ENCODE assay signal across 11 cellular contexts in the genomic region with DNA sequence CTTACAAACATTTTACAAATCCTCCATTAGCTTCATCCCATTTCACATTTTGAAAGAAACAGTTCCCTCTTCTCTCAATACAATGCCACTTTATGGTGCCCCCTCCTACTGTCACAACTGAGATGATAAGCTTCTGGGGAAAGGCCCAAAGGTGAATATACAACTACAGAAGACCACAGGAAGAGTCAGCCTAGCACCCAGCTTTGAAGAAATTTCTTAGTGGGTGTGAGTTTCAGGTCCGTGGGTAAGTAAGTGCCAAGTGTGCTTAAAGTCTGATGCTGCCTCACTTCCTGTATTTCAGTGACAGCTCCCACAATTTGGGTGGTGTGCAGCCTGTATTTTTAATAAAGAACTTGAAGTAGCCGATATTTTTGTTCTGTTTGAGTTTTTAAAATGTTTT.
A peak's percentile ranks its signal among the peaks of the same experiment; 100 is the strongest.
DNase-seq lines count a peak whose midpoint lies in the region; ATAC-seq and TF ChIP-seq lines count a peak whose summit lies in the region.
"Had no signal": no experiment of that assay in that cellular context is flagged by ENCODE, and none has a peak within 500 bp of the region (broad histone marks: within the 10 kb centered on the region; RNA-seq: fewer than 3 reads in every experiment).

No MANE protein-coding gene starts in this region.

- intact Hi-C loops in MCF 10A (cut with micrococcal nuclease) = no loop called here

- TF ChIP-seq CTCF in MCF 10A (IDR thresholded peaks at IDR 0.05; ENCODE audit: unreplicated experiment) = no peak

- H3K4me3 Mint-ChIP-seq in central memory CD8-positive, alpha-beta T cell = peak overlapping the region; percentile 49
- no peak overlapping the region for H3K4me3 Mint-ChIP-seq in MCF 10A (ENCODE audit: unreplicated experiment)

- no TSS peak for BruUV-seq in MCF 10A (replicated peaks; lab: Mats Ljungman, UMichigan)

- H3K36me3 Mint-ChIP-seq in central memory CD8-positive, alpha-beta T cell (ENCODE audit: insufficient read depth) = no peaks in the 10 kb centered on the region
- H3K36me3 Mint-ChIP-seq in MCF 10A (ENCODE audit: insufficient read depth, unreplicated experiment) = peaks cover 7% of the 10 kb centered on the region

- no peaks in the 10 kb centered on the region for H3K9me3 Mint-ChIP-seq in central memory CD8-positive, alpha-beta T cell
- H3K9me3 Mint-ChIP-seq in MCF 10A (ENCODE audit: unreplicated experiment) = no peaks in the 10 kb centered on the region

- H3K27ac Mint-ChIP-seq in central memory CD8-positive, alpha-beta T cell (ENCODE audit: low read depth) = peak overlapping the region; percentile 54
- no peak overlapping the region for H3K27ac Mint-ChIP-seq in MCF 10A (ENCODE audit: low read depth, unreplicated experiment)

- peaks cover 35% of the 10 kb centered on the region for H3K4me1 Mint-ChIP-seq in central memory CD8-positive, alpha-beta T cell
- peaks cover 29% of the 10 kb centered on the region for H3K4me1 Mint-ChIP-seq in MCF 10A (ENCODE audit: insufficient read depth, unreplicated experiment)

- peak; percentile 86 for ATAC-seq in GM18498 (IDR thresholded peaks at IDR 0.05; ENCODE audit: unreplicated experiment)
- peak; percentile 63 for ATAC-seq in GM19468 (IDR thresholded peaks at IDR 0.05; ENCODE audit: extremely low read depth, unreplicated experiment)
- peak; percentile 43 for ATAC-seq in HG03139 (IDR thresholded peaks at IDR 0.05; ENCODE audit: unreplicated experiment)
- peak; percentile 92 for ATAC-seq in central memory CD8-positive, alpha-beta T cell (replicated peaks; ENCODE audit: extremely low read depth, poor library complexity, severe bottlenecking)

- CTCF ChIA-PET in MCF 10A (lab: Yijun Ruan, JAX) = interaction anchor here (0.6 to 7.1 kb wide), 30 partner anchors 12 to 761 kb away, joined by 3 to 107 read pairs (median 6); no protein-coding TSS in a partner anchor

- DNase-seq in central memory CD8-positive, alpha-beta T cell (ENCODE audit: low spot score in 2 of 2) = peak in 1 of 2 donors; percentile 32
- DNase-seq in stimulated activated naive CD4-positive, alpha-beta T cell (lab: John Stamatoyannopoulos, UW) = no peak
- DNase-seq in NCI-H2171 treated with DMSO at 0.1 percent for 48 hours (lab: John Stamatoyannopoulos, UW) = no peak
- DNase-seq in NCI-H748 treated with DMSO at 0.1 percent for 48 hours (lab: John Stamatoyannopoulos, UW) = no peak
- no peak for DNase-seq in MCF 10A (ENCODE audit: unreplicated experiment)
- DNase-seq: activated CD4-positive, alpha-beta T cell treated with anti-CD3 and anti-CD28 coated beads, Interleukin-2, amount 50 U/mL, for 4 hours; cortex of kidney; DMS79 treated with DMSO at 0.1 percent for 48 hours had no signal

- POLR2A ChIA-PET in MCF 10A (lab: Yijun Ruan, JAX) = interaction anchor here (0.8 to 2.1 kb wide), 5 partner anchors 21 to 103 kb away, joined by 3 to 13 read pairs (median 4); no protein-coding TSS in a partner anchor

- no peaks in the 10 kb centered on the region for H3K27me3 Mint-ChIP-seq in central memory CD8-positive, alpha-beta T cell
- no peaks in the 10 kb centered on the region for H3K27me3 Mint-ChIP-seq in MCF 10A (ENCODE audit: insufficient read depth, unreplicated experiment)
